ENCODE assay signal across 21 cellular contexts in genomic region chr2:128270306-128271185, GRCh38. TPM values are rescaled to one million over a fixed set of nuclear protein-coding genes. Genes with fewer than 3 reads are reported as not detected.
DNase-seq lines count a peak whose midpoint lies in the region; ATAC-seq, FAIRE-seq and TF ChIP-seq lines count a peak whose summit lies in the region.
"Had no signal": no experiment of that assay in that cellular context is flagged by ENCODE, and none has a peak within 500 bp of the region (broad histone marks: within the 10 kb centered on the region; RNA-seq: fewer than 3 reads in every experiment).

No MANE protein-coding gene starts in this region.

- H3K4me1 ChIP-seq in right cardiac atrium (ENCODE audit: control insufficient read depth, insufficient read depth, low read length), result no peaks in the 10 kb centered on the region

- DNase-seq in GM12891 (ENCODE audit: insufficient read length, low spot score) (no peak), WERI-Rb-1 (peak; percentile 4), right cardiac atrium (peak in 2 of 3 donors; percentile 11 to 29), osteocyte (ENCODE audit: extremely low spot score, unreplicated experiment) (peak; percentile 66), NCI-H748 (lab: John Stamatoyannopoulos, UW; ENCODE audit: unreplicated experiment) (no peak)
- DNase-seq in activated CD4-positive, alpha-beta T cell treated with anti-CD3 and anti-CD28 coated beads, Interleukin-2, amount 50 U/mL, for 48 hours, result no peak
- DNase-seq: activated CD8-positive, alpha-beta T cell treated with anti-CD3 and anti-CD28 coated beads for 36 hours; activated naive CD4-positive, alpha-beta T cell treated with anti-CD3 and anti-CD28 coated beads, Interleukin-2, amount 50 U/mL, for 16 hours; activated T-cell treated with anti-CD3 and anti-CD28 coated beads, Interleukin-2, amount 50 U/mL, for 4 hours; CD4-positive, CD25-positive, alpha-beta regulatory T cell; DMS 273 treated with DMSO at 0.1 percent for 48 hours; NCI-H1436; NCI-H774; retina; stimulated activated CD4-positive, alpha-beta T cell treated with anti-CD3 and anti-CD28 coated beads, Interleukin-15, amount 100 ng/mL, for 24 hours; T-helper 2 cell had no signal

- peaks cover 3% of the 10 kb centered on the region for H3K4me1 Mint-ChIP-seq in osteocyte (ENCODE audit: unreplicated experiment)
- H3K4me1 Mint-ChIP-seq: IgD-negative memory B cell had no signal

- no peak for TF ChIP-seq POLR2A in GM12891 (IDR thresholded peaks at IDR 0.05; ENCODE audit: low read depth, low read length)

- ATAC-seq in right cardiac atrium, result peak in 1 of 2 donors; percentile 7
- ATAC-seq in GM18868 (IDR thresholded peaks at IDR 0.05; ENCODE audit: unreplicated experiment), result no peak
- ATAC-seq: activated CD8-positive, alpha-beta T cell treated with anti-CD3 and anti-CD28 coated beads for 36 hours; activated T-cell treated with anti-CD3 and anti-CD28 coated beads, Interleukin-2, amount 50 U/mL, for 4 hours; left colon had no signal

- TF ChIP-seq CTCF in WERI-Rb-1 (IDR thresholded peaks at IDR 0.05; ENCODE audit: low read depth, low read length), result no peak
- no peak for TF ChIP-seq CTCF in osteocyte (IDR thresholded peaks at IDR 0.05)

- H3K27me3 Mint-ChIP-seq in osteocyte (ENCODE audit: unreplicated experiment), result no peaks in the 10 kb centered on the region
- H3K27me3 Mint-ChIP-seq: activated CD8-positive, alpha-beta T cell treated with anti-CD3 and anti-CD28 coated beads for 36 hours; CD4-positive, CD25-positive, alpha-beta regulatory T cell; IgD-negative memory B cell had no signal

- H3K4me3 ChIP-seq in WERI-Rb-1 (ENCODE audit: low read depth, low read length) (no peak overlapping the region), right cardiac atrium (ENCODE audit: low read length) (no peak overlapping the region)
- H3K4me3 ChIP-seq: thoracic aorta had no signal

- H3K9me3 Mint-ChIP-seq in osteocyte (ENCODE audit: unreplicated experiment), result peaks cover 6% of the 10 kb centered on the region

- H3K27ac Mint-ChIP-seq in osteocyte (ENCODE audit: unreplicated experiment), result no peak overlapping the region
- H3K27ac Mint-ChIP-seq: activated CD8-positive, alpha-beta T cell treated with anti-CD3 and anti-CD28 coated beads for 36 hours; CD4-positive, CD25-positive, alpha-beta regulatory T cell; IgD-negative memory B cell had no signal

- H3K27me3 ChIP-seq in WERI-Rb-1 (ENCODE audit: insufficient read depth, low read depth, severe bottlenecking), result no peaks in the 10 kb centered on the region
- H3K27me3 ChIP-seq in right cardiac atrium (ENCODE audit: control insufficient read depth, insufficient read depth), result no peaks in the 10 kb centered on the region

- H3K4me3 Mint-ChIP-seq in osteocyte (ENCODE audit: unreplicated experiment), result no peak overlapping the region
- H3K4me3 Mint-ChIP-seq: activated CD8-positive, alpha-beta T cell treated with anti-CD3 and anti-CD28 coated beads for 36 hours; activated T-cell treated with anti-CD3 and anti-CD28 coated beads, Interleukin-2, amount 50 U/mL, for 4 hours; CD4-positive, CD25-positive, alpha-beta regulatory T cell; IgD-negative memory B cell had no signal

- peaks cover 2% of the 10 kb centered on the region for H3K9me3 ChIP-seq in WERI-Rb-1 (ENCODE audit: severe bottlenecking)
- H3K9me3 ChIP-seq in right cardiac atrium (ENCODE audit: control insufficient read depth, low read length), result no peaks in the 10 kb centered on the region

- H3K27ac ChIP-seq in WERI-Rb-1, result no peak overlapping the region
- no peak overlapping the region for H3K27ac ChIP-seq in right cardiac atrium (ENCODE audit: low read length)
- H3K27ac ChIP-seq: thoracic aorta had no signal

- whole genome bisulfite sequencing in right cardiac atrium, result 86% methylated on average over 15 of the region's 15 CpGs

- intact Hi-C loops in right cardiac atrium (cut with DNase I), result no loop called here

- no peak for FAIRE-seq in GM12891 (lab: Jason Lieb, UNC)
- FAIRE-seq: astrocyte had no signal

- H3K36me3 Mint-ChIP-seq in osteocyte (ENCODE audit: unreplicated experiment), result peaks cover 16% of the 10 kb centered on the region

- peaks cover 22% of the 10 kb centered on the region for H3K36me3 ChIP-seq in WERI-Rb-1

TF ChIP-seq in GM12891, 5 proteins besides CTCF, POLR2A, EP300 and RAD21:
- TF ChIP-seq SPI1 (IDR thresholded peaks at IDR 0.05; ENCODE audit: low read depth, low read length) (0 out of 2 replicates have a peak, but pooled peaks have one; percentile 4), TAF1 (IDR thresholded peaks at IDR 0.05; ENCODE audit: low read depth, low read length) (no peak)
TF ChIP-seq in GM12891: peak in this region for 1.

RNA-seq across cellular contexts. Expression of gene HS6ST1, which starts 48.1 kb away (rescaled TPM):
- 2.6 TPM for polyA plus RNA-seq in GM12891 (2012; ENCODE audit: low read depth, missing spikeins)
- total RNA-seq in right cardiac atrium (10 to 100 TPM; 13.3 to 28.4 (median 21.1) TPM), osteocyte (42.6 and 43.0 TPM in 2 replicates)
- polyA plus RNA-seq in right cardiac atrium, result 19.8 TPM

Comparison
In these comparisons a context has a peak if more than half of its experiments do, and no peak if none do; other contexts are left out.
1. DNase-seq: peak in WERI-Rb-1 (single experiment), right cardiac atrium (2 of 3) and osteocyte (single experiment); none in GM12891 (single experiment), NCI-H748 (single experiment) and activated CD4-positive, alpha-beta T cell treated with anti-CD3 and anti-CD28 coated beads, Interleukin-2, amount 50 U/mL, for 48 hours (0 of 2).